In genomic region chr2:130824492-130825061, GRCh38 we compare ENCODE assay signal across 9 cellular contexts. TPM values are rescaled to one million over a fixed set of nuclear protein-coding genes. Genes with fewer than 3 reads are reported as not detected.
DNase-seq lines count a peak whose midpoint lies in the region; ATAC-seq and TF ChIP-seq lines count a peak whose summit lies in the region.
"Had no signal": no experiment of that assay in that cellular context is flagged by ENCODE, and none has a peak within 500 bp of the region (broad histone marks: within the 10 kb centered on the region; RNA-seq: fewer than 3 reads in every experiment).

No MANE protein-coding gene starts in this region.

- CTCF ChIA-PET in Caco-2 (lab: Charles Lee), result no interaction called here

- no CpG with 5 or more reads among the region's 8 CpGs for WGBS in neuronal stem cell (ENCODE audit: extremely low coverage in 2 of 2, insufficient read length in 2 of 2, insufficient replicate concordance in 1 of 2), 2 donors

- H4K91ac ChIP-seq in neuronal stem cell (ENCODE audit: low read depth, low read length, poor library complexity), result peak overlapping the region; percentile 34

- H2AFZ ChIP-seq in MM.1S (ENCODE audit: low read length), result no peak overlapping the region
- H2AFZ ChIP-seq in neuronal stem cell (ENCODE audit: low read length), result peak overlapping the region; percentile 51

- H3K79me1 ChIP-seq in neuronal stem cell (ENCODE audit: low read depth, low read length), result no peaks in the 10 kb centered on the region

- H3K4me3 Mint-ChIP-seq in chondrocyte (ENCODE audit: unreplicated experiment) (no peak overlapping the region), Caco-2 (ENCODE audit: unreplicated experiment) (no peak overlapping the region)

- no peaks in the 10 kb centered on the region for H3K27me3 Mint-ChIP-seq in chondrocyte (ENCODE audit: low read depth)
- H3K27me3 Mint-ChIP-seq in Caco-2 (ENCODE audit: insufficient read depth, unreplicated experiment), result no peaks in the 10 kb centered on the region

- H3K4me1 ChIP-seq in MM.1S (ENCODE audit: low read length), result no peaks in the 10 kb centered on the region
- H3K4me1 ChIP-seq in neuronal stem cell (ENCODE audit: control insufficient read depth in 2 of 2, insufficient read depth in 1 of 2, low read depth in 1 of 2, low read length in 2 of 2), result peaks cover 15 to 69% of the 10 kb centered on the region in 2 donors
- H3K4me1 ChIP-seq in Caco-2, result no peaks in the 10 kb centered on the region

- H3K4me3 ChIP-seq in MM.1S (ENCODE audit: low read length) (no peak overlapping the region), neuronal stem cell (ENCODE audit: low read length in 2 of 2) (no peak overlapping the region), Caco-2 (ENCODE audit: low read depth, low read length) (no peak overlapping the region)

- peak; percentile 95 for DNase-seq in EL
- DNase-seq in MM.1S, result peak; percentile 47
- peak; percentile 55 for DNase-seq in activated CD4-positive, CD25-positive, alpha-beta regulatory T cell treated with anti-CD3 and anti-CD28 coated beads, Interleukin-2, amount 50 U/mL, for 72 hours
- DNase-seq in chondrocyte (ENCODE audit: low spot score), result peak; percentile 75
- no peak for DNase-seq in neuronal stem cell (ENCODE audit: low spot score)
- DNase-seq in NCI-H1105 treated with DMSO at 0.1 percent for 48 hours (lab: John Stamatoyannopoulos, UW), result no peak
- no peak for DNase-seq in Caco-2

- peak overlapping the region; percentile 90 for H2AK5ac ChIP-seq in neuronal stem cell (ENCODE audit: low read depth, low read length)

- H2BK12ac ChIP-seq in neuronal stem cell (ENCODE audit: low read length), result peak overlapping the region; percentile 94

- peak overlapping the region; percentile 96 for H2BK5ac ChIP-seq in neuronal stem cell (ENCODE audit: low read length)

- peak overlapping the region; percentile 77 for H3K4ac ChIP-seq in neuronal stem cell (ENCODE audit: low read length)

- H3K4me2 ChIP-seq in MM.1S (ENCODE audit: low read depth, low read length) (no peak overlapping the region), neuronal stem cell (ENCODE audit: insufficient read depth, low read length, poor library complexity, severe bottlenecking) (no peak overlapping the region)

- no peaks in the 10 kb centered on the region for H3F3A ChIP-seq in MM.1S (ENCODE audit: insufficient read depth, low read length)

- H3K18ac ChIP-seq in neuronal stem cell (ENCODE audit: low read length), result peak overlapping the region; percentile 95

- H3K9ac ChIP-seq in MM.1S (ENCODE audit: low read length) (no peak overlapping the region), neuronal stem cell (ENCODE audit: low read depth, low read length, poor library complexity) (peak overlapping the region; percentile 39)

- H3K23ac ChIP-seq in neuronal stem cell (ENCODE audit: low read depth, low read length, poor library complexity), result no peak overlapping the region

- H3K27ac Mint-ChIP-seq in chondrocyte (ENCODE audit: unreplicated experiment) (no peak overlapping the region), Caco-2 (ENCODE audit: unreplicated experiment) (no peak overlapping the region)

- intact Hi-C loops in Caco-2 (cut with micrococcal nuclease; ENCODE audit: unreplicated experiment), result no loop called here

- H3K36me3 ChIP-seq in MM.1S (replicated peaks; ENCODE audit: insufficient read depth, low read length) (no peaks in the 10 kb centered on the region), neuronal stem cell (replicated peaks in 1 of 2; ENCODE audit: control insufficient read depth in 2 of 2, insufficient read depth in 2 of 2, low read length in 2 of 2) (no peaks in the 10 kb centered on the region), Caco-2 (ENCODE audit: control insufficient read depth, insufficient read depth, low read length) (no peaks in the 10 kb centered on the region)

- no peaks in the 10 kb centered on the region for H3K9me3 Mint-ChIP-seq in chondrocyte (ENCODE audit: low read depth)
- H3K9me3 Mint-ChIP-seq in Caco-2 (ENCODE audit: unreplicated experiment), result no peaks in the 10 kb centered on the region

- no peak overlapping the region for H4K8ac ChIP-seq in neuronal stem cell (ENCODE audit: low read depth, low read length)

- H2BK120ac ChIP-seq in neuronal stem cell (ENCODE audit: low read depth, low read length), result peak overlapping the region; percentile 98

- H3K79me2 ChIP-seq in MM.1S (ENCODE audit: low read length), result no peaks in the 10 kb centered on the region

- ATAC-seq in GM21825 (IDR thresholded peaks at IDR 0.05; ENCODE audit: unreplicated experiment), result peak; percentile 80

- H3K27ac ChIP-seq in MM.1S (ENCODE audit: low read length), result no peak overlapping the region
- H3K27ac ChIP-seq in neuronal stem cell (replicated peaks; ENCODE audit: low read length), result peak overlapping the region; percentile 11

- H3K9me3 ChIP-seq in MM.1S (replicated peaks; ENCODE audit: insufficient read depth, low read length), result no peaks in the 10 kb centered on the region
- no peaks in the 10 kb centered on the region for H3K9me3 ChIP-seq in neuronal stem cell (replicated peaks in 1 of 2; ENCODE audit: control insufficient read depth in 2 of 2, insufficient read depth in 1 of 2, low read depth in 1 of 2, low read length in 2 of 2)
- no peaks in the 10 kb centered on the region for H3K9me3 ChIP-seq in Caco-2

- no peaks in the 10 kb centered on the region for H3K27me3 ChIP-seq in MM.1S (replicated peaks; ENCODE audit: insufficient read depth, low read length)
- no peaks in the 10 kb centered on the region for H3K27me3 ChIP-seq in neuronal stem cell (ENCODE audit: control insufficient read depth in 3 of 3, insufficient read depth in 3 of 3, low read depth in 1 of 3, low read length in 3 of 3)
- no peaks in the 10 kb centered on the region for H3K27me3 ChIP-seq in Caco-2 (replicated peaks; ENCODE audit: control insufficient read depth, insufficient read depth, low read length)

- no peaks in the 10 kb centered on the region for H4K20me1 ChIP-seq in MM.1S (ENCODE audit: insufficient read depth, low read length)

- H3K4me1 Mint-ChIP-seq in chondrocyte (ENCODE audit: low read depth), result peaks cover 20% of the 10 kb centered on the region
- H3K4me1 Mint-ChIP-seq in Caco-2 (ENCODE audit: low read depth, unreplicated experiment), result no peaks in the 10 kb centered on the region

- no peaks in the 10 kb centered on the region for H3K9me2 ChIP-seq in MM.1S (replicated peaks; ENCODE audit: insufficient read depth, low read length)

- H2BK15ac ChIP-seq in neuronal stem cell (ENCODE audit: low read length), result peak overlapping the region; percentile 99

- H3K14ac ChIP-seq in neuronal stem cell (ENCODE audit: low read length), result peak overlapping the region; percentile 66

- no TSS peak for BruUV-seq in Caco-2 (replicated peaks; lab: Mats Ljungman, UMichigan)

- POLR2A ChIA-PET in Caco-2 (lab: Charles Lee), result no interaction called here

- TF ChIP-seq CTCF in MM.1S (IDR thresholded peaks at IDR 0.05; ENCODE audit: low read length) (no peak), chondrocyte (IDR thresholded peaks at IDR 0.05) (no peak), Caco-2 (IDR thresholded peaks at IDR 0.05; ENCODE audit: insufficient read depth in 1 of 2, low read depth in 1 of 2, low read length in 1 of 2, severe bottlenecking in 1 of 2, unreplicated experiment in 1 of 2) (no peak)

- H3K36me3 Mint-ChIP-seq in chondrocyte (ENCODE audit: low read depth), result no peaks in the 10 kb centered on the region
- no peaks in the 10 kb centered on the region for H3K36me3 Mint-ChIP-seq in Caco-2 (ENCODE audit: insufficient read depth, unreplicated experiment)

RNA-seq across cellular contexts. Expression of gene ARHGEF4, which starts 12.1 kb away (rescaled TPM):
- total RNA-seq in chondrocyte, result 6.3 to 12.3 TPM (median 10.6 TPM) in 3 replicates
- 38.1 TPM for polyA plus RNA-seq in neuronal stem cell (2013, experiment 1 of 2)
- polyA plus RNA-seq in neuronal stem cell (2013, experiment 2 of 2), result 36.3 TPM
- 1.8 and 2.8 TPM in 2 replicates for total RNA-seq in Caco-2 (2022)
- total RNA-seq: T-helper 2 cell treated with Interferon-gamma antibody and Interleukin-4, amounts not matched to agents 100 ng/mL and 5 ng/mL, for 36 hours had no signal

Comparison
In these comparisons a context has a peak if more than half of its experiments do, and no peak if none do; other contexts are left out.
1. DNase-seq: peak in EL (single experiment), MM.1S (single experiment), activated CD4-positive, CD25-positive, alpha-beta regulatory T cell treated with anti-CD3 and anti-CD28 coated beads, Interleukin-2, amount 50 U/mL, for 72 hours (single experiment) and chondrocyte (single experiment); none in neuronal stem cell (single experiment), NCI-H1105 treated with DMSO at 0.1 percent for 48 hours (single experiment) and Caco-2 (0 of 2).